In genomic region chr16:84332975-84333684, GRCh38 we compare ENCODE assay signal across 1 cellular context.
TF ChIP-seq lines count a peak whose summit lies in the region.

No MANE protein-coding gene starts in this region.

TF ChIP-seq in GM23338, 12 proteins besides CTCF, POLR2A, EP300 and RAD21 (continued from another document):
- TF ChIP-seq, protein P1, sequence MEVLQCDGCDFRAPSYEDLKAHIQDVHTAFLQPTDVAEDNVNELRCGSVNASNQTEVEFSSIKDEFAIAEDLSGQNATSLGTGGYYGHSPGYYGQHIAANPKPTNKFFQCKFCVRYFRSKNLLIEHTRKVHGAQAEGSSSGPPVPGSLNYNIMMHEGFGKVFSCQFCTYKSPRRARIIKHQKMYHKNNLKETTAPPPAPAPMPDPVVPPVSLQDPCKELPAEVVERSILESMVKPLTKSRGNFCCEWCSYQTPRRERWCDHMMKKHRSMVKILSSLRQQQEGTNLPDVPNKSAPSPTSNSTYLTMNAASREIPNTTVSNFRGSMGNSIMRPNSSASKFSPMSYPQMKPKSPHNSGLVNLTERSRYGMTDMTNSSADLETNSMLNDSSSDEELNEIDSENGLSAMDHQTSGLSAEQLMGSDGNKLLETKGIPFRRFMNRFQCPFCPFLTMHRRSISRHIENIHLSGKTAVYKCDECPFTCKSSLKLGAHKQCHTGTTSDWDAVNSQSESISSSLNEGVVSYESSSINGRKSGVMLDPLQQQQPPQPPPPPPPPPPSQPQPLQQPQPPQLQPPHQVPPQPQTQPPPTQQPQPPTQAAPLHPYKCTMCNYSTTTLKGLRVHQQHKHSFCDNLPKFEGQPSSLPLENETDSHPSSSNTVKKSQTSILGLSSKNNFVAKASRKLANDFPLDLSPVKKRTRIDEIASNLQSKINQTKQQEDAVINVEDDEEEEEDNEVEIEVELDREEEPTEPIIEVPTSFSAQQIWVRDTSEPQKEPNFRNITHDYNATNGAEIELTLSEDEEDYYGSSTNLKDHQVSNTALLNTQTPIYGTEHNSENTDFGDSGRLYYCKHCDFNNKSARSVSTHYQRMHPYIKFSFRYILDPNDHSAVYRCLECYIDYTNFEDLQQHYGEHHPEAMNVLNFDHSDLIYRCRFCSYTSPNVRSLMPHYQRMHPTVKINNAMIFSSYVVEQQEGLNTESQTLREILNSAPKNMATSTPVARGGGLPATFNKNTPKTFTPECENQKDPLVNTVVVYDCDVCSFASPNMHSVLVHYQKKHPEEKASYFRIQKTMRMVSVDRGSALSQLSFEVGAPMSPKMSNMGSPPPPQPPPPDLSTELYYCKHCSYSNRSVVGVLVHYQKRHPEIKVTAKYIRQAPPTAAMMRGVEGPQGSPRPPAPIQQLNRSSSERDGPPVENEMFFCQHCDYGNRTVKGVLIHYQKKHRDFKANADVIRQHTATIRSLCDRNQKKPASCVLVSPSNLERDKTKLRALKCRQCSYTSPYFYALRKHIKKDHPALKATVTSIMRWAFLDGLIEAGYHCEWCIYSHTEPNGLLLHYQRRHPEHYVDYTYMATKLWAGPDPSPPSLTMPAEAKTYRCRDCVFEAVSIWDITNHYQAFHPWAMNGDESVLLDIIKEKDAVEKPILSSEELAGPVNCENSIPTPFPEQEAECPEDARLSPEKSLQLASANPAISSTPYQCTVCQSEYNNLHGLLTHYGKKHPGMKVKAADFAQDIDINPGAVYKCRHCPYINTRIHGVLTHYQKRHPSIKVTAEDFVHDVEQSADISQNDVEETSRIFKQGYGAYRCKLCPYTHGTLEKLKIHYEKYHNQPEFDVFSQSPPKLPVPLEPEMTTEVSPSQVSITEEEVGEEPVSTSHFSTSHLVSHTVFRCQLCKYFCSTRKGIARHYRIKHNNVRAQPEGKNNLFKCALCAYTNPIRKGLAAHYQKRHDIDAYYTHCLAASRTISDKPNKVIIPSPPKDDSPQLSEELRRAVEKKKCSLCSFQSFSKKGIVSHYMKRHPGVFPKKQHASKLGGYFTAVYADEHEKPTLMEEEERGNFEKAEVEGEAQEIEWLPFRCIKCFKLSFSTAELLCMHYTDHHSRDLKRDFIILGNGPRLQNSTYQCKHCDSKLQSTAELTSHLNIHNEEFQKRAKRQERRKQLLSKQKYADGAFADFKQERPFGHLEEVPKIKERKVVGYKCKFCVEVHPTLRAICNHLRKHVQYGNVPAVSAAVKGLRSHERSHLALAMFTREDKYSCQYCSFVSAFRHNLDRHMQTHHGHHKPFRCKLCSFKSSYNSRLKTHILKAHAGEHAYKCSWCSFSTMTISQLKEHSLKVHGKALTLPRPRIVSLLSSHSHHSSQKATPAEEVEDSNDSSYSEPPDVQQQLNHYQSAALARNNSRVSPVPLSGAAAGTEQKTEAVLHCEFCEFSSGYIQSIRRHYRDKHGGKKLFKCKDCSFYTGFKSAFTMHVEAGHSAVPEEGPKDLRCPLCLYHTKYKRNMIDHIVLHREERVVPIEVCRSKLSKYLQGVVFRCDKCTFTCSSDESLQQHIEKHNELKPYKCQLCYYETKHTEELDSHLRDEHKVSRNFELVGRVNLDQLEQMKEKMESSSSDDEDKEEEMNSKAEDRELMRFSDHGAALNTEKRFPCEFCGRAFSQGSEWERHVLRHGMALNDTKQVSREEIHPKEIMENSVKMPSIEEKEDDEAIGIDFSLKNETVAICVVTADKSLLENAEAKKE (CRISPR knock-in tag; IDR thresholded peaks at IDR 0.05): no peak
- TF ChIP-seq NANOG (IDR thresholded peaks at IDR 0.05; ENCODE audit: borderline replicate concordance): no peak
- TF ChIP-seq CREB1 (CRISPR knock-in tag; IDR thresholded peaks at IDR 0.05; ENCODE audit: low read depth): no peak
- TF ChIP-seq JUNB (IDR thresholded peaks at IDR 0.05; ENCODE audit: unreplicated experiment): no peak
